In the genomic region with DNA sequence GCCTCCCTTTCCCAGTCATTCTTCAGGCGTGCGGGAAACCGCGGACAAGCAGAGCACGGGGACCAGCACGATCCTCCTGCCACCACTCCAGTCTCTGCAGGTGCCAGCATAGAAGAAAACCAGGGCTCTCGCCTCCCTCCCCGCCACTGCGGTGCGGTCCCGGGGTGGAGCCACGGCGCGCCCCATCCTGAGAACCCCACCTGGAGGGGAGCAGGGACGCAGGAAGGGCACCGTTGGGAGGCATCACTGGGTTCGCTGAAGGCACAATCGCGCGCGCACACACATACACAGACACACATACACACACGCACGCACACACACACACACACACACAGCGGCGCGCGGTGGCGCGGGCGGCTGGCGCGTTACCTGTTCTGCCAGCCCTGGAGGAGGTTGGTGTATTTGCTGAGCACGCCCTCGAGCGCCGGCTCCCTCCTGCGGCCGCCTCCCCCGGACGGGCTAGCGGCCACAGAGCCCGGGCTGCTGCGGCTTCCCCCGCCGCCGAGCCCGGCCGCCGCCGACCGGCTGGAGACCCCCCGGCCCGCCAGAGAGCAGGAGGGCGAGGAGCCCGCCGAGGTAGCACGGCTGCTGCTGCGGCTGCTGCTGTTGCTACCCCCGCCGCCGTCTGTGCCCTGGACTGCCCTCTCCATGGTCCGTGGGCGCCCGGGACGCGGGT, we compare ENCODE assay signal across 8 cellular contexts. TPM values are rescaled to one million over a fixed set of nuclear protein-coding genes. Genes with fewer than 3 reads are reported as not detected.
DNase-seq lines count a peak whose midpoint lies in the region; ATAC-seq and TF ChIP-seq lines count a peak whose summit lies in the region.

No MANE protein-coding gene starts in this region.

- ATAC-seq in HG03139 (IDR thresholded peaks at IDR 0.05; ENCODE audit: unreplicated experiment) (peak; percentile 48), Panc1 (peak; percentile 75)

- no peaks in the 10 kb centered on the region for H3K79me2 ChIP-seq in parathyroid adenoma

- DNase-seq in Panc1 (ENCODE audit: low read depth, low spot score) (no peak), cardiac muscle cell (ENCODE audit: low read depth in 1 of 2, low spot score in 1 of 2) (peak; percentile 54 to 62), AG08395 (ENCODE audit: low spot score) (no peak), DMS114 treated with DMSO at 0.1 percent for 48 hours (lab: John Stamatoyannopoulos, UW; ENCODE audit: unreplicated experiment) (no peak)
- peak; percentile 57 for DNase-seq in activated naive CD4-positive, alpha-beta T cell treated with anti-CD3 and anti-CD28 coated beads, Interleukin-2, amount 10 ng/mL, durations not matched to agents 7 days and 5 days

- H3K4me2 ChIP-seq in parathyroid adenoma (ENCODE audit: low read length), result peak overlapping the region; percentile 78

- H3K9ac ChIP-seq in parathyroid adenoma, result peak overlapping the region; percentile 43

- H3K9me3 Mint-ChIP-seq in activated naive CD4-positive, alpha-beta T cell treated with anti-CD3 and anti-CD28 coated beads, Interleukin-2, amount 10 ng/mL, durations not matched to agents 7 days and 5 days, result no peaks in the 10 kb centered on the region

- H3K4me3 ChIP-seq in GM12875 (ENCODE audit: low read depth, low read length), result peak overlapping the region; percentile 24
- peak overlapping the region; percentile 63 to 83 for H3K4me3 ChIP-seq in Panc1 (ENCODE audit: low read depth in 2 of 2, low read length in 2 of 2)
- peak overlapping the region; percentile 49 for H3K4me3 ChIP-seq in cardiac muscle cell
- peak overlapping the region; percentile 55 for H3K4me3 ChIP-seq in parathyroid adenoma (ENCODE audit: low read depth, low read length)

- H3K27me3 ChIP-seq in Panc1 (ENCODE audit: control insufficient read depth, insufficient read depth, low read length) (no peaks in the 10 kb centered on the region), cardiac muscle cell (peaks cover 54% of the 10 kb centered on the region), parathyroid adenoma (ENCODE audit: control insufficient read depth, insufficient read depth, low read length) (no peaks in the 10 kb centered on the region)

- peak overlapping the region; percentile 99 for H3K27ac ChIP-seq in Panc1 (ENCODE audit: low read length)
- no peak overlapping the region for H3K27ac ChIP-seq in cardiac muscle cell
- peak overlapping the region; percentile 83 for H3K27ac ChIP-seq in parathyroid adenoma

- peak overlapping the region; percentile 100 for H2AFZ ChIP-seq in parathyroid adenoma

- CTCF ChIA-PET in Panc1 (lab: Charles Lee), result interaction anchor here (0.7 kb wide), 1 partner anchor 91 kb away, joined by 6 read pairs; no protein-coding TSS in a partner anchor
- CTCF ChIA-PET in activated naive CD4-positive, alpha-beta T cell treated with anti-CD3 and anti-CD28 coated beads, Interleukin-2, amount 10 ng/mL, durations not matched to agents 7 days and 5 days (lab: Charles Lee), result no interaction called here

- TF ChIP-seq CTCF in GM12875 (IDR thresholded peaks at IDR 0.05; ENCODE audit: borderline replicate concordance, insufficient read depth, low read depth, low read length), result no peak
- TF ChIP-seq CTCF in Panc1 (IDR thresholded peaks at IDR 0.05), result peak; percentile 19
- no peak for TF ChIP-seq CTCF in cardiac muscle cell (IDR thresholded peaks at IDR 0.05; ENCODE audit: low read depth, low read length)
- no peak for TF ChIP-seq CTCF in parathyroid adenoma (IDR thresholded peaks at IDR 0.05)

- no peaks in the 10 kb centered on the region for H3K36me3 ChIP-seq in Panc1 (ENCODE audit: control insufficient read depth, insufficient read depth, low read length)
- no peaks in the 10 kb centered on the region for H3K36me3 ChIP-seq in cardiac muscle cell
- H3K36me3 ChIP-seq in parathyroid adenoma (ENCODE audit: control insufficient read depth, insufficient read depth, low read length), result no peaks in the 10 kb centered on the region

- in situ Hi-C loops in Panc1 (cut with HindIII; ENCODE audit: low pct_unique_long_range_greater_than_20kb, low sequenced_read_pairs), result no loop called here

- H3K27ac Mint-ChIP-seq in activated naive CD4-positive, alpha-beta T cell treated with anti-CD3 and anti-CD28 coated beads, Interleukin-2, amount 10 ng/mL, durations not matched to agents 7 days and 5 days, result no peak overlapping the region

- no peaks in the 10 kb centered on the region for H3K36me3 Mint-ChIP-seq in activated naive CD4-positive, alpha-beta T cell treated with anti-CD3 and anti-CD28 coated beads, Interleukin-2, amount 10 ng/mL, durations not matched to agents 7 days and 5 days

- POLR2A ChIA-PET in Panc1 (lab: Charles Lee), result no interaction called here

- H3K4me1 ChIP-seq in Panc1 (ENCODE audit: control insufficient read depth, insufficient read depth, low read length), result peaks cover 32% of the 10 kb centered on the region
- no peaks in the 10 kb centered on the region for H3K4me1 ChIP-seq in cardiac muscle cell (ENCODE audit: low read depth)
- H3K4me1 ChIP-seq in parathyroid adenoma, result no peaks in the 10 kb centered on the region

- intact Hi-C loops in Panc1 (cut with micrococcal nuclease; ENCODE audit: unreplicated experiment), result no loop called here

- no peaks in the 10 kb centered on the region for H3K9me3 ChIP-seq in Panc1 (ENCODE audit: control insufficient read depth, insufficient read depth, low read depth, low read length)
- no peaks in the 10 kb centered on the region for H3K9me3 ChIP-seq in cardiac muscle cell (ENCODE audit: low read depth)
- no peaks in the 10 kb centered on the region for H3K9me3 ChIP-seq in parathyroid adenoma (ENCODE audit: control insufficient read depth, low read length)

- peaks cover 27% of the 10 kb centered on the region for H3K4me1 Mint-ChIP-seq in activated naive CD4-positive, alpha-beta T cell treated with anti-CD3 and anti-CD28 coated beads, Interleukin-2, amount 10 ng/mL, durations not matched to agents 7 days and 5 days

- H3K27me3 Mint-ChIP-seq in activated naive CD4-positive, alpha-beta T cell treated with anti-CD3 and anti-CD28 coated beads, Interleukin-2, amount 10 ng/mL, durations not matched to agents 7 days and 5 days, result peaks cover 51% of the 10 kb centered on the region

- BruUV-seq in Panc1 (replicated peaks; lab: Mats Ljungman, UMichigan), result no TSS peak

- H3K4me3 Mint-ChIP-seq in activated naive CD4-positive, alpha-beta T cell treated with anti-CD3 and anti-CD28 coated beads, Interleukin-2, amount 10 ng/mL, durations not matched to agents 7 days and 5 days, result peak overlapping the region; percentile 75

RNA-seq across cellular contexts. Expression of a gene that starts 0.4 kb away (rescaled TPM):
- total RNA-seq in Panc1 (2021; ENCODE audit: unreplicated experiment) (88.1 TPM), cardiac muscle cell (2.4 and 7.7 TPM in 2 replicates)
- 65.0 TPM for polyA plus RNA-seq in Panc1 (2012; ENCODE audit: insufficient read length)
- 2.2 and 2.8 TPM in 2 replicates for polyA plus RNA-seq in cardiac muscle cell

RNA-seq across cellular contexts. Expression of a gene that starts 0.9 kb away (rescaled TPM):
- total RNA-seq in Panc1 (2021; ENCODE audit: unreplicated experiment), result 8.9 TPM
- 7.2 TPM for polyA plus RNA-seq in Panc1 (2012; ENCODE audit: insufficient read length)
- not detected in 2 replicates for total RNA-seq in cardiac muscle cell
- polyA plus RNA-seq in cardiac muscle cell, result 0.42 TPM in 1 of 2 replicates, not detected in the other

Comparison
In these comparisons a context has a peak if more than half of its experiments do, and no peak if none do; other contexts are left out.
1. DNase-seq: peak in activated naive CD4-positive, alpha-beta T cell treated with anti-CD3 and anti-CD28 coated beads, Interleukin-2, amount 10 ng/mL, durations not matched to agents 7 days and 5 days (single experiment) and cardiac muscle cell (2 of 2); none in Panc1 (single experiment), AG08395 (single experiment) and DMS114 treated with DMSO at 0.1 percent for 48 hours (single experiment).
2. RNA of a gene that starts 0.4 kb away (total RNA-seq): 88.1 TPM in Panc1 (single experiment); 2.4 to 7.7 TPM in cardiac muscle cell; every median in the first group is over 10 times any median in the second.
3. Peak in every context shown above with its lines, with median percentiles within 50 percentile points of each other: H3K4me3 ChIP-seq.